ENCODE assay signal across 24 cellular contexts in genomic region chr22:24166811-24167210, GRCh38.
"Had no signal": no experiment of that assay in that cellular context is flagged by ENCODE, and none has a peak within 500 bp of the region (broad histone marks: within the 10 kb centered on the region; RNA-seq: fewer than 3 reads in every experiment).

No MANE protein-coding gene starts in this region.

- H3K4me3 Mint-ChIP-seq: mesothelial cell of epicardium, naive B cell had no signal

- H3K4me1 ChIP-seq: foreskin keratinocyte had no signal

- H3K27me3 ChIP-seq: dorsolateral prefrontal cortex, esophagus muscularis mucosa, foreskin keratinocyte, heart right ventricle, left lung had no signal

- H3K36me3 Mint-ChIP-seq: mesothelial cell of epicardium had no signal

- DNase-seq: dermis blood vessel endothelial cell; dorsolateral prefrontal cortex; effector CD4-positive, alpha-beta T cell; effector memory CD4-positive, alpha-beta T cell; foreskin keratinocyte; glutamatergic neuron; head of caudate nucleus; heart right ventricle; hippocampal formation; left cardiac atrium; left lung; left ventricle myocardium superior; lower lobe of right lung; mesenchymal stem cell; mucosa of descending colon; naive B cell had no signal

- H3K4me3 ChIP-seq: coronary artery, dorsolateral prefrontal cortex, esophagus muscularis mucosa, heart right ventricle, left lung, lower lobe of right lung, mucosa of descending colon had no signal

- H3K27ac Mint-ChIP-seq: mesothelial cell of epicardium had no signal

- H3K9me3 Mint-ChIP-seq: mesothelial cell of epicardium, naive B cell had no signal

- FAIRE-seq: colon, endothelial cell of umbilical vein, frontal cortex, islet of Langerhans, keratinocyte had no signal

- ATAC-seq: foreskin keratinocyte, heart right ventricle, left cardiac atrium, left lung, left ventricle myocardium superior, lower lobe of right lung, mucosa of descending colon had no signal

- H3K27ac ChIP-seq: esophagus muscularis mucosa, foreskin keratinocyte, heart right ventricle, left lung, lower lobe of right lung had no signal

- H3K9me3 ChIP-seq: esophagus muscularis mucosa, heart right ventricle, left lung, lower lobe of right lung, mucosa of descending colon had no signal

- H3K27me3 Mint-ChIP-seq: naive B cell had no signal

- H3K4me1 Mint-ChIP-seq: mesothelial cell of epicardium had no signal
